8 cellular contexts compared by ENCODE assay signal in the genomic region with DNA sequence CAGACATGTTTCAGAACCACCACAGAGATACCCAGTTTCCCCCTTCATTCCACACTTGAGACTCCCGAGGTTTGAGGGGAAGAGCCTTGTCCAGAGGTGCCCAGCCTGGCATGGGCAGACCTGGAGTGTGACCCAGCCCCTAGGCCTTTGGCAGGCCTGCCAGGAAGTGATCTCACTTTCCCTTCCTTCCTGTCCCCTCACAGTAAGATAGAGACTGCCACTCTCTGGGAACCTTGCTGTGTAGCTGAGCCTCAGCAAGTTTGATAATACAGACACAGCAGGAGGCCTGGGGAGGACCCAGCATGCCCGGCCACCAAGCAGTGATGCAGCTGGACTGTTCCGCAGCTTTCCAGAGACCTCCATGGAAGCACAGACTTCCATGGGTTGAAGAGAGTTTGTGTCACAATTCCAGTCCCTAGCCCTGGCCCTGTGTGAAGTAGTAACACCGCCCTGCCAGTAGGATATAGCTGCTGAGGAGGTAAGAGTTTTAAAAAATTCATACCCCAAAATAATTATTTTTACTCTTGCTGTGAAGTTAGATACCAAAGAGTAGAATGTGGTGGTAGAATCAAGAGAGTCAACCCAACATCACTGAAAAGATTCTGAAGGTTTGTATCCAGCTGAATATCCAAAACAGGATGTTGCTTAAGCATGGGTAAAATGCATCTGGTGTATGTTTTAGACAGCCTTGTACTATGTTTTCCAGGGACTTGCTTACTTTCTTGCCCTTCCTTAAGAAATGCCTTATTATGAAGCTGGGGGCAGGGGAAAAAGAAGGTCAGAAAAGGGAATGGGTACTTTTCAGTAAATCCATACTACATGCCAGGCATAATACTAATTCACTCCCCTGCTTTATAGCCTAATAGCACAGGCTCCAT. TPM values are rescaled to one million over a fixed set of nuclear protein-coding genes. Genes with fewer than 3 reads are reported as not detected.
DNase-seq lines count a peak whose midpoint lies in the region; ATAC-seq and TF ChIP-seq lines count a peak whose summit lies in the region.

No MANE protein-coding gene starts in this region.

- H3K27ac ChIP-seq in caudate nucleus (ENCODE audit: low read depth, low read length), result peak overlapping the region; percentile 26
- H3K27ac ChIP-seq in naive thymus-derived CD4-positive, alpha-beta T cell (ENCODE audit: low read depth, low read length), result peak overlapping the region; percentile 44
- no peak overlapping the region for H3K27ac ChIP-seq in effector memory CD4-positive, alpha-beta T cell (ENCODE audit: insufficient read depth, low read length, poor library complexity, severe bottlenecking)

- H3K9ac ChIP-seq in Loucy (ENCODE audit: low read depth, low read length, poor library complexity, severe bottlenecking), result peak overlapping the region; percentile 75

- H3K4me1 ChIP-seq in Loucy (ENCODE audit: insufficient read depth, low read length, poor library complexity, severe bottlenecking), result peaks cover 50% of the 10 kb centered on the region
- peaks cover 0 to 12% of the 10 kb centered on the region in 2 donors for H3K4me1 ChIP-seq in naive thymus-derived CD4-positive, alpha-beta T cell (ENCODE audit: control insufficient read depth in 2 of 2, insufficient read depth in 2 of 2, low read length in 2 of 2)
- H3K4me1 ChIP-seq in effector memory CD4-positive, alpha-beta T cell (ENCODE audit: control insufficient read depth, insufficient read depth, low read length, poor library complexity, severe bottlenecking), result peaks cover 5% of the 10 kb centered on the region

- H3K9me3 Mint-ChIP-seq in naive thymus-derived CD4-positive, alpha-beta T cell, result no peaks in the 10 kb centered on the region

- peaks cover 0 to 10% (median 0%) of the 10 kb centered on the region in 5 donors for H3K36me3 Mint-ChIP-seq in naive thymus-derived CD4-positive, alpha-beta T cell

- intact Hi-C loops in naive thymus-derived CD4-positive, alpha-beta T cell (cut with micrococcal nuclease), result loop anchor here in 1 of 2 donors (5.0 kb wide), 1 partner anchor 76 kb away; a partner anchor contains a TSS

- peaks cover 29% of the 10 kb centered on the region for H3K79me2 ChIP-seq in Loucy (ENCODE audit: insufficient read depth, low read length)

- no peaks in the 10 kb centered on the region for H3K36me3 ChIP-seq in Loucy (ENCODE audit: insufficient read depth, low read length)
- H3K36me3 ChIP-seq in naive thymus-derived CD4-positive, alpha-beta T cell (ENCODE audit: control insufficient read depth in 2 of 3, insufficient read depth in 3 of 3, low read length in 3 of 3), result no peaks in the 10 kb centered on the region
- no peaks in the 10 kb centered on the region for H3K36me3 ChIP-seq in effector memory CD4-positive, alpha-beta T cell (ENCODE audit: control insufficient read depth, insufficient read depth, low read length)

- no peak for ATAC-seq in GM18505 (IDR thresholded peaks at IDR 0.05; ENCODE audit: unreplicated experiment)
- ATAC-seq in naive thymus-derived CD4-positive, alpha-beta T cell, result peak; percentile 70

- H3K27ac Mint-ChIP-seq in naive thymus-derived CD4-positive, alpha-beta T cell, result peak overlapping the region; percentile 82 to 96 (median 88)

- TF ChIP-seq CTCF in Loucy (conservative IDR thresholded peaks at IDR 0.05; ENCODE audit: low read length), result peak; percentile 56

- H3K4me3 ChIP-seq in Loucy (ENCODE audit: low read length, poor library complexity, severe bottlenecking), result peak overlapping the region; percentile 71
- H3K4me3 ChIP-seq in naive thymus-derived CD4-positive, alpha-beta T cell (ENCODE audit: low read length), result no peak overlapping the region
- H3K4me3 ChIP-seq in effector memory CD4-positive, alpha-beta T cell (ENCODE audit: insufficient read depth, low read depth, low read length, poor library complexity, severe bottlenecking), result no peak overlapping the region

- DNase-seq in caudate nucleus (lab: John Stamatoyannopoulos, UW) (no peak), NCI-H1436 treated with DMSO at 0.1 percent for 48 hours (lab: John Stamatoyannopoulos, UW) (no peak), DMS53 (lab: John Stamatoyannopoulos, UW) (no peak), DMS 273 treated with DMSO at 0.1 percent for 48 hours (lab: John Stamatoyannopoulos, UW) (no peak)
- no peak for DNase-seq in naive thymus-derived CD4-positive, alpha-beta T cell
- DNase-seq in effector memory CD4-positive, alpha-beta T cell, result no peak

- CTCF ChIA-PET in naive thymus-derived CD4-positive, alpha-beta T cell (lab: Charles Lee), result interaction anchor here (0.7 to 2.8 kb wide), 7 partner anchors 11 to 381 kb away, joined by 3 to 23 read pairs (median 4); no protein-coding TSS in a partner anchor

- no peaks in the 10 kb centered on the region for H3K27me3 ChIP-seq in Loucy (ENCODE audit: insufficient read depth, low read length, poor library complexity, severe bottlenecking)
- H3K27me3 ChIP-seq in naive thymus-derived CD4-positive, alpha-beta T cell (ENCODE audit: control insufficient read depth in 2 of 2, insufficient read depth in 2 of 2, low read length in 2 of 2), result no peaks in the 10 kb centered on the region
- H3K27me3 ChIP-seq in effector memory CD4-positive, alpha-beta T cell (replicated peaks; ENCODE audit: control insufficient read depth, insufficient read depth, low read length, poor library complexity, severe bottlenecking), result no peaks in the 10 kb centered on the region

- peak overlapping the region; percentile 52 to 80 (median 74) for H3K4me3 Mint-ChIP-seq in naive thymus-derived CD4-positive, alpha-beta T cell

- no peaks in the 10 kb centered on the region for H3K27me3 Mint-ChIP-seq in naive thymus-derived CD4-positive, alpha-beta T cell

- H3K9me3 ChIP-seq in Loucy (ENCODE audit: insufficient read depth, low read depth, low read length), result no peaks in the 10 kb centered on the region
- no peaks in the 10 kb centered on the region for H3K9me3 ChIP-seq in naive thymus-derived CD4-positive, alpha-beta T cell (ENCODE audit: control insufficient read depth in 2 of 3, low read length in 3 of 3)
- no peaks in the 10 kb centered on the region for H3K9me3 ChIP-seq in effector memory CD4-positive, alpha-beta T cell (ENCODE audit: control insufficient read depth, low read length)

- H4K20me1 ChIP-seq in Loucy (ENCODE audit: insufficient read depth, low read length, poor library complexity, severe bottlenecking), result no peaks in the 10 kb centered on the region

- H3F3A ChIP-seq in Loucy (ENCODE audit: low read depth), result no peaks in the 10 kb centered on the region

- peak; percentile 45 for TF ChIP-seq POLR2A in GM18505 (IDR thresholded peaks at IDR 0.05; ENCODE audit: borderline replicate concordance, extremely low read depth, insufficient read depth, insufficient read length)

- H2AFZ ChIP-seq in Loucy (ENCODE audit: low read length), result 0 out of 2 replicates have a peak overlapping the region, but pooled peaks have one; percentile 0

- H3K4me2 ChIP-seq in Loucy (ENCODE audit: low read depth, low read length, poor library complexity, severe bottlenecking), result peak overlapping the region; percentile 83

- H3K4me1 Mint-ChIP-seq in naive thymus-derived CD4-positive, alpha-beta T cell, result peaks cover 10 to 40% (median 29%) of the 10 kb centered on the region in 7 donors

- no peaks in the 10 kb centered on the region for H3K9me2 ChIP-seq in Loucy (replicated peaks; ENCODE audit: low read depth, low read length)

- POLR2A ChIA-PET in naive thymus-derived CD4-positive, alpha-beta T cell (lab: Charles Lee), result interaction anchor here (1.0 to 1.7 kb wide), 7 partner anchors 12 to 387 kb away, joined by 3 to 7 read pairs (median 3); a partner anchor contains a TSS

RNA-seq across cellular contexts. Expression of a gene that starts 16.3 kb away (rescaled TPM):
- total RNA-seq in naive thymus-derived CD4-positive, alpha-beta T cell, result 1 to 10 TPM; 1.9 to 6.0 (median 2.9) TPM
- polyA plus RNA-seq in naive thymus-derived CD4-positive, alpha-beta T cell, result 1 to 10 TPM; 2.9 to 3.6 TPM

RNA-seq across cellular contexts. Expression of a gene that starts 52.8 kb away (rescaled TPM):
- total RNA-seq in naive thymus-derived CD4-positive, alpha-beta T cell, result 100 to 1,000 TPM in 1 of 5 experiments, 10 to 100 TPM in 4; 26.1 to 103 (median 28.2) TPM
- 10 to 100 TPM; 40.8 to 41.1 TPM for polyA plus RNA-seq in naive thymus-derived CD4-positive, alpha-beta T cell
